Comparison of ENCODE assay signal across 8 cellular contexts in the genomic region with DNA sequence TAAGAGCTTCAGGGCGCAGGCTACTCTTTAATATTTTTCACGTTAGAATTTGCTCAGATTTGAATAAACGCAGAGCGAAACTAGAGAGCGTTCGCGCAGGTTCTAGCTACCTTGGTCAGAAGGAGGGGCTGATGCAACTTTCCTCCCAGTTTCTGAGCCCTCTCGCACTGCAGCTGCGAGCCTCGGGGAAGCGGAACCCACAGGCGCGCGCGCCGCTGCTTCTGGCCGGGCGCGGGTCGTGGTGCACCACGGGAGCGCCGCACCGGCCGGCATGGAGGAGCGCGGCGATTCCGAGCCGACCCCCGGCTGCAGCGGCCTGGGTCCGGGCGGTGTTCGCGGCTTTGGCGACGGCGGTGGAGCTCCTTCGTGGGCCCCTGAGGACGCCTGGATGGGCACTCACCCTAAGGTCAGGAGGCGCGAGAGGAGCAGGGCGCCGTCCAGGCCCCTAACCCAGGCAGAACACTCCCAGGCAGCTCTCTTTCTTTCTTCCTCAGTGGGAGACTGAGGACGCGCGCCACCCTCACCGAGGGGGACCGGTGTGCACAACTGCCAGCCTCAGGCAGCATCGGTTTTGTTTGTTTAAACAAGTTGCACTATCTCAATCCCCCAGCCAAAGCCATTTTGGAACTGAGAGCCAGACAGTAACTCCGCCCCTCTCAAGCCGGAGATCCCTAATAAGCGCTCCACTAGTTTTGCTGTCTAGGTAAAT. TPM values are rescaled to one million over a fixed set of nuclear protein-coding genes. Genes with fewer than 3 reads are reported as not detected.
DNase-seq lines count a peak whose midpoint lies in the region; ATAC-seq, FAIRE-seq and TF ChIP-seq lines count a peak whose summit lies in the region.

A gene (plus strand): TSS at position 246 of the 709 bp plus-strand sequence. CDS start 26 bp downstream, at position 272.

- FAIRE-seq in A549 (lab: Jason Lieb, UNC) = peak; percentile 43
- peak; percentile 13 for FAIRE-seq in islet of Langerhans (lab: Jason Lieb, UNC)

- peaks cover 2% of the 10 kb centered on the region for H3K27me3 ChIP-seq in mammary epithelial cell (ENCODE audit: insufficient read depth, low read length)

- peak within 1 kb of the TSS; percentile 99 for H2AFZ ChIP-seq in mammary epithelial cell (ENCODE audit: low read depth, low read length)

- intact Hi-C loops in mammary epithelial cell (cut with micrococcal nuclease) = loop anchor here (5.0 kb wide), 1 partner anchor 134 kb away; no protein-coding TSS in a partner anchor

- CTCF ChIA-PET in A549 (lab: Yijun Ruan, JAX) = interaction anchor here (0.8 to 1.4 kb wide), 2 partner anchors 134 to 145 kb away, joined by 3 read pairs; no protein-coding TSS in a partner anchor
- CTCF ChIA-PET in mammary epithelial cell (lab: Charles Lee; ENCODE audit: low non-redundant PET) = interaction anchor here (0.6 kb wide), 1 partner anchor 513 kb away, joined by 3 read pairs; no protein-coding TSS in a partner anchor

- peaks cover 23% of the 10 kb centered on the region for H3K4me1 ChIP-seq in A549
- peaks cover 22% of the 10 kb centered on the region for H3K4me1 ChIP-seq in mammary epithelial cell (ENCODE audit: insufficient read depth, low read length)

- WGBS in A549 (ENCODE audit: missing lambda C conversion rate) = under 1% methylated on average over 17 of the region's 54 CpGs
- under 1% methylated on average over 18 of the region's 54 CpGs for WGBS in mammary epithelial cell (ENCODE audit: low coverage, missing lambda C conversion rate)

- no peak for TF ChIP-seq CTCF in A549 (IDR thresholded peaks at IDR 0.05)
- TF ChIP-seq CTCF in VCaP (conservative IDR thresholded peaks at IDR 0.05) = no peak
- no peak for TF ChIP-seq CTCF in mammary epithelial cell (conservative IDR thresholded peaks at IDR 0.05 in 1 of 2, IDR thresholded peaks at IDR 0.05 in 1 of 2; ENCODE audit: extremely low read depth in 1 of 2, insufficient read depth in 1 of 2, low read depth in 1 of 2, low read length in 2 of 2)

- peak; percentile 86 for TF ChIP-seq POLR2A in A549 (IDR thresholded peaks at IDR 0.05; ENCODE audit: low read length)

- ATAC-seq in A549 (peak; percentile 98 to 99), GM18520 (IDR thresholded peaks at IDR 0.05; ENCODE audit: unreplicated experiment) (peak; percentile 94), HG03064 (IDR thresholded peaks at IDR 0.05; ENCODE audit: low read depth, unreplicated experiment) (peak; percentile 96)

- no peaks in the 10 kb centered on the region for H4K20me1 ChIP-seq in mammary epithelial cell (ENCODE audit: insufficient read depth, low read length)

- 0 out of 3 replicates have a peak, but pooled peaks cover 3% of the 10 kb centered on the region for H3K9me3 ChIP-seq in A549
- H3K9me3 ChIP-seq in mammary epithelial cell (replicated peaks; ENCODE audit: insufficient read depth, low read length) = no peaks in the 10 kb centered on the region

- H3K27ac ChIP-seq in A549 (peak within 1 kb of the TSS; percentile 91 to 98), VCaP (peak within 1 kb of the TSS; percentile 88), mammary epithelial cell (ENCODE audit: insufficient read depth, low read depth, low read length) (peak within 1 kb of the TSS; percentile 84)

- no peak for TF ChIP-seq RAD21 in A549 (conservative IDR thresholded peaks at IDR 0.05 in 1 of 2, IDR thresholded peaks at IDR 0.05 in 1 of 2)

- peaks cover 2% of the 10 kb centered on the region for H3K36me3 ChIP-seq in mammary epithelial cell (ENCODE audit: insufficient read depth, low read length)

- BruUV-seq in mammary epithelial cell (replicated peaks; lab: Mats Ljungman, UMichigan) = TSS peak; percentile 35

- peak within 1 kb of the TSS; percentile 87 for H3K9ac ChIP-seq in mammary epithelial cell (ENCODE audit: insufficient read depth, low read length)

- POLR2A ChIA-PET in A549 (lab: Yijun Ruan, JAX) = interaction anchor here (0.6 to 1.3 kb wide), 9 partner anchors 8 to 612 kb away, joined by 3 to 4 read pairs (median 3); no protein-coding TSS in a partner anchor

- in situ Hi-C loops in mammary epithelial cell (cut with MboI; ENCODE audit: low sequenced_read_pairs in 2 of 2) = no loop called here

- H3K4me3 ChIP-seq in A549 = peak within 1 kb of the TSS; percentile 75
- H3K4me3 ChIP-seq in mammary epithelial cell (replicated peaks in 1 of 3; ENCODE audit: insufficient read depth in 1 of 3, low read depth in 2 of 3, low read length in 3 of 3) = peak within 1 kb of the TSS; percentile 86 to 100 (median 93)

- peaks cover 29% of the 10 kb centered on the region for H3K79me2 ChIP-seq in mammary epithelial cell (ENCODE audit: insufficient read depth, low read length)

- dilution Hi-C loops in mammary epithelial cell (cut with HindIII; ENCODE audit: low sequenced_read_pairs) = no loop called here

- TF ChIP-seq EP300 in A549 (IDR thresholded peaks at IDR 0.05) = no peak

- DNase-seq in A549 (ENCODE audit: low read depth in 1 of 2, low spot score in 1 of 2) (peak; percentile 73 to 84), NCI-H2171 treated with DMSO at 0.1 percent for 48 hours (lab: John Stamatoyannopoulos, UW) (peak; percentile 88), mammary epithelial cell (peak; percentile 85)
- DNase-seq in stimulated activated CD4-positive, alpha-beta T cell treated with anti-CD3 and anti-CD28 coated beads, Interleukin-15, amount 100 ng/mL, for 1 hour (ENCODE audit: low read depth in 1 of 2, low spot score in 1 of 2) = peak; percentile 57 to 74

- H3K4me2 ChIP-seq in A549 (peak within 1 kb of the TSS; percentile 84), mammary epithelial cell (ENCODE audit: insufficient read depth, low read depth, low read length) (peak within 1 kb of the TSS; percentile 64)

TF ChIP-seq in A549, 52 proteins besides CTCF, POLR2A, EP300 and RAD21 (continues in another document):
- TF ChIP-seq, protein P1, sequence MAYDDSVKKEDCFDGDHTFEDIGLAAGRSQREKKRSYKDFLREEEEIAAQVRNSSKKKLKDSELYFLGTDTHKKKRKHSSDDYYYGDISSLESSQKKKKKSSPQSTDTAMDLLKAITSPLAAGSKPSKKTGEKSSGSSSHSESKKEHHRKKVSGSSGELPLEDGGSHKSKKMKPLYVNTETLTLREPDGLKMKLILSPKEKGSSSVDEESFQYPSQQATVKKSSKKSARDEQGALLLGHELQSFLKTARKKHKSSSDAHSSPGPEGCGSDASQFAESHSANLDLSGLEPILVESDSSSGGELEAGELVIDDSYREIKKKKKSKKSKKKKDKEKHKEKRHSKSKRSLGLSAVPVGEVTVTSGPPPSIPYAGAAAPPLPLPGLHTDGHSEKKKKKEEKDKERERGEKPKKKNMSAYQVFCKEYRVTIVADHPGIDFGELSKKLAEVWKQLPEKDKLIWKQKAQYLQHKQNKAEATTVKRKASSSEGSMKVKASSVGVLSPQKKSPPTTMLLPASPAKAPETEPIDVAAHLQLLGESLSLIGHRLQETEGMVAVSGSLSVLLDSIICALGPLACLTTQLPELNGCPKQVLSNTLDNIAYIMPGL (CRISPR knock-in tag; IDR thresholded peaks at IDR 0.05; ENCODE audit: borderline replicate concordance) = peak; percentile 71; the same call in 1 of the 2 replicates
- TF ChIP-seq, protein P2, sequence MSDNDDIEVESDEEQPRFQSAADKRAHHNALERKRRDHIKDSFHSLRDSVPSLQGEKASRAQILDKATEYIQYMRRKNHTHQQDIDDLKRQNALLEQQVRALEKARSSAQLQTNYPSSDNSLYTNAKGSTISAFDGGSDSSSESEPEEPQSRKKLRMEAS (IDR thresholded peaks at IDR 0.05) = peak; percentile 94
- TF ChIP-seq KDM5A (IDR thresholded peaks at IDR 0.05) (peak; percentile 86), HOXB5 (CRISPR knock-in tag; IDR thresholded peaks at IDR 0.05) (0 out of 2 replicates have a peak, but pooled peaks have one; percentile 51), GATA3 (IDR thresholded peaks at IDR 0.05; ENCODE audit: borderline replicate concordance) (peak; percentile 30; the same call in 1 of the 2 replicates), PHF8 (IDR thresholded peaks at IDR 0.05; ENCODE audit: borderline replicate concordance, low read depth) (peak; percentile 98), CEBPB (IDR thresholded peaks at IDR 0.05) (peak; percentile 53 to 78; a peak in 3 of 4 replicates), HOXA7 (CRISPR knock-in tag; IDR thresholded peaks at IDR 0.05) (no peak), JUN (IDR thresholded peaks at IDR 0.05) (peak; percentile 91 to 95)
- TF ChIP-seq, protein P3, sequence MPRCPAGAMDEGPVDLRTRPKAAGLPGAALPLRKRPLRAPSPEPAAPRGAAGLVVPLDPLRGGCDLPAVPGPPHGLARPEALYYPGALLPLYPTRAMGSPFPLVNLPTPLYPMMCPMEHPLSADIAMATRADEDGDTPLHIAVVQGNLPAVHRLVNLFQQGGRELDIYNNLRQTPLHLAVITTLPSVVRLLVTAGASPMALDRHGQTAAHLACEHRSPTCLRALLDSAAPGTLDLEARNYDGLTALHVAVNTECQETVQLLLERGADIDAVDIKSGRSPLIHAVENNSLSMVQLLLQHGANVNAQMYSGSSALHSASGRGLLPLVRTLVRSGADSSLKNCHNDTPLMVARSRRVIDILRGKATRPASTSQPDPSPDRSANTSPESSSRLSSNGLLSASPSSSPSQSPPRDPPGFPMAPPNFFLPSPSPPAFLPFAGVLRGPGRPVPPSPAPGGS (IDR thresholded peaks at IDR 0.05) = peak; percentile 82
- TF ChIP-seq, protein P4, sequence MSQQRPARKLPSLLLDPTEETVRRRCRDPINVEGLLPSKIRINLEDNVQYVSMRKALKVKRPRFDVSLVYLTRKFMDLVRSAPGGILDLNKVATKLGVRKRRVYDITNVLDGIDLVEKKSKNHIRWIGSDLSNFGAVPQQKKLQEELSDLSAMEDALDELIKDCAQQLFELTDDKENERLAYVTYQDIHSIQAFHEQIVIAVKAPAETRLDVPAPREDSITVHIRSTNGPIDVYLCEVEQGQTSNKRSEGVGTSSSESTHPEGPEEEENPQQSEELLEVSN (IDR thresholded peaks at IDR 0.05; ENCODE audit: borderline replicate concordance, low read depth) = peak; percentile 86; the same call in 1 of the 2 replicates

RNA-seq across cellular contexts. Expression of the gene that starts here (rescaled TPM):
- polyA plus RNA-seq in A549 (2011; rRNA removed) = 61.3 and 79.9 TPM in 2 replicates
- polyA plus RNA-seq in A549 (2012; cell fraction: cytosol; rRNA removed) = 25.0 and 26.2 TPM in 2 replicates
- 16.1 and 21.5 TPM in 2 replicates for polyA plus RNA-seq in A549 (2012; cell fraction: nucleus; rRNA removed)
- polyA plus RNA-seq in A549 (2017; fragmentation: RNase III; extraction: RNeasy Plus Mini Kit Qiagen cat#74134 plus additional on column Dnase treatment) = 35.1 to 37.2 TPM (median 36.7 TPM) in 3 replicates
- 47.1 and 52.9 TPM in 2 replicates for polyA minus RNA-seq in A549 (2011; rRNA and poly(A)+ RNA removed)
- total RNA-seq in mammary epithelial cell = 10 to 100 TPM; 40.8 to 66.5 TPM
- polyA plus RNA-seq in mammary epithelial cell = 23.6 TPM
- 68.2 TPM for polyA minus RNA-seq in mammary epithelial cell

Comparison
In these comparisons a context has a peak if more than half of its experiments do, and no peak if none do; other contexts are left out.
1. Peak in every context shown above with its lines: DNase-seq, ATAC-seq, H3K4me3 ChIP-seq and H3K27ac ChIP-seq.